2 cellular contexts compared by ENCODE assay signal in the genomic region with DNA sequence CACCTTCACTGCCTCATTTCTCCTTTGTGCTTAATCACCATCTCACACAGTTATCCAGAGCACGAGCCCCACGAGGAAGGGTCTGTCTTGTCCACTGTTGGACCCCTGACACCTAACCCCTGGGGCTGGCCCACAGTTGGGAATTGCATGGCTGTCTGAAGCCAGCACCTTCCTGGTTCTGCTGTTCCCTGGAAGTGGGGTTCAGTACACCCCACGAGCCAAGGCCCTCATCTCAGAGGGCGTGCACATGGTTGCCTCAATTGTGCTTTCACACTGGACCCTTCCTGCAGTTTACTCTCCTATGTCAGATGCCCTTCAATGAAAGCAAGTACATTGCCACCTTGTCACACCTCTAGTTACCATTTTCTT.
TF ChIP-seq lines count a peak whose summit lies in the region.

No MANE protein-coding gene starts in this region.

TF ChIP-seq in neural cell, 6 proteins besides CTCF, POLR2A, EP300 and RAD21:
- TF ChIP-seq, protein P1, sequence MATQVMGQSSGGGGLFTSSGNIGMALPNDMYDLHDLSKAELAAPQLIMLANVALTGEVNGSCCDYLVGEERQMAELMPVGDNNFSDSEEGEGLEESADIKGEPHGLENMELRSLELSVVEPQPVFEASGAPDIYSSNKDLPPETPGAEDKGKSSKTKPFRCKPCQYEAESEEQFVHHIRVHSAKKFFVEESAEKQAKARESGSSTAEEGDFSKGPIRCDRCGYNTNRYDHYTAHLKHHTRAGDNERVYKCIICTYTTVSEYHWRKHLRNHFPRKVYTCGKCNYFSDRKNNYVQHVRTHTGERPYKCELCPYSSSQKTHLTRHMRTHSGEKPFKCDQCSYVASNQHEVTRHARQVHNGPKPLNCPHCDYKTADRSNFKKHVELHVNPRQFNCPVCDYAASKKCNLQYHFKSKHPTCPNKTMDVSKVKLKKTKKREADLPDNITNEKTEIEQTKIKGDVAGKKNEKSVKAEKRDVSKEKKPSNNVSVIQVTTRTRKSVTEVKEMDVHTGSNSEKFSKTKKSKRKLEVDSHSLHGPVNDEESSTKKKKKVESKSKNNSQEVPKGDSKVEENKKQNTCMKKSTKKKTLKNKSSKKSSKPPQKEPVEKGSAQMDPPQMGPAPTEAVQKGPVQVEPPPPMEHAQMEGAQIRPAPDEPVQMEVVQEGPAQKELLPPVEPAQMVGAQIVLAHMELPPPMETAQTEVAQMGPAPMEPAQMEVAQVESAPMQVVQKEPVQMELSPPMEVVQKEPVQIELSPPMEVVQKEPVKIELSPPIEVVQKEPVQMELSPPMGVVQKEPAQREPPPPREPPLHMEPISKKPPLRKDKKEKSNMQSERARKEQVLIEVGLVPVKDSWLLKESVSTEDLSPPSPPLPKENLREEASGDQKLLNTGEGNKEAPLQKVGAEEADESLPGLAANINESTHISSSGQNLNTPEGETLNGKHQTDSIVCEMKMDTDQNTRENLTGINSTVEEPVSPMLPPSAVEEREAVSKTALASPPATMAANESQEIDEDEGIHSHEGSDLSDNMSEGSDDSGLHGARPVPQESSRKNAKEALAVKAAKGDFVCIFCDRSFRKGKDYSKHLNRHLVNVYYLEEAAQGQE (IDR thresholded peaks at IDR 0.05; ENCODE audit: borderline replicate concordance): no peak
- TF ChIP-seq SMC3 (conservative IDR thresholded peaks at IDR 0.05; ENCODE audit: poor library complexity): no peak
- TF ChIP-seq POLR2AphosphoS5 (IDR thresholded peaks at IDR 0.05): no peak
- no peak for TF ChIP-seq EZH2 (IDR thresholded peaks at IDR 0.05; ENCODE audit: borderline replicate concordance, insufficient read depth, low read length, poor library complexity, severe bottlenecking)
- no peak for TF ChIP-seq MXI1 (conservative IDR thresholded peaks at IDR 0.05; ENCODE audit: poor library complexity, severe bottlenecking)
- no peak for TF ChIP-seq TAF1 (IDR thresholded peaks at IDR 0.05; ENCODE audit: low read depth)

TF ChIP-seq in SK-N-SH, 30 proteins besides CTCF, POLR2A, EP300 and RAD21 (continued from another document):
- TF ChIP-seq, protein P1 (IDR thresholded peaks at IDR 0.05; ENCODE audit: low read depth, low read length): no peak
- no peak for TF ChIP-seq FOSL2 (IDR thresholded peaks at IDR 0.05; ENCODE audit: borderline replicate concordance, low read depth)
- no peak for TF ChIP-seq TEAD4 (IDR thresholded peaks at IDR 0.05; ENCODE audit: borderline replicate concordance, insufficient read depth)
- no peak for TF ChIP-seq SMC3 (IDR thresholded peaks at IDR 0.05; ENCODE audit: low read depth, low read length)
- TF ChIP-seq RCOR1 (IDR thresholded peaks at IDR 0.05; ENCODE audit: low read length): no peak
- TF ChIP-seq, protein P2, sequence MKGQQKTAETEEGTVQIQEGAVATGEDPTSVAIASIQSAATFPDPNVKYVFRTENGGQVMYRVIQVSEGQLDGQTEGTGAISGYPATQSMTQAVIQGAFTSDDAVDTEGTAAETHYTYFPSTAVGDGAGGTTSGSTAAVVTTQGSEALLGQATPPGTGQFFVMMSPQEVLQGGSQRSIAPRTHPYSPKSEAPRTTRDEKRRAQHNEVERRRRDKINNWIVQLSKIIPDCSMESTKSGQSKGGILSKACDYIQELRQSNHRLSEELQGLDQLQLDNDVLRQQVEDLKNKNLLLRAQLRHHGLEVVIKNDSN (IDR thresholded peaks at IDR 0.05; ENCODE audit: borderline replicate concordance, low read depth): no peak
- TF ChIP-seq YY1 (IDR thresholded peaks at IDR 0.05; ENCODE audit: low read depth): no peak
- no peak for TF ChIP-seq JUND (IDR thresholded peaks at IDR 0.05)
- TF ChIP-seq, protein P3, sequence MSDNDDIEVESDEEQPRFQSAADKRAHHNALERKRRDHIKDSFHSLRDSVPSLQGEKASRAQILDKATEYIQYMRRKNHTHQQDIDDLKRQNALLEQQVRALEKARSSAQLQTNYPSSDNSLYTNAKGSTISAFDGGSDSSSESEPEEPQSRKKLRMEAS (IDR thresholded peaks at IDR 0.05; ENCODE audit: low read depth): no peak
